ENCODE assay signal across 8 cellular contexts in the genomic region with DNA sequence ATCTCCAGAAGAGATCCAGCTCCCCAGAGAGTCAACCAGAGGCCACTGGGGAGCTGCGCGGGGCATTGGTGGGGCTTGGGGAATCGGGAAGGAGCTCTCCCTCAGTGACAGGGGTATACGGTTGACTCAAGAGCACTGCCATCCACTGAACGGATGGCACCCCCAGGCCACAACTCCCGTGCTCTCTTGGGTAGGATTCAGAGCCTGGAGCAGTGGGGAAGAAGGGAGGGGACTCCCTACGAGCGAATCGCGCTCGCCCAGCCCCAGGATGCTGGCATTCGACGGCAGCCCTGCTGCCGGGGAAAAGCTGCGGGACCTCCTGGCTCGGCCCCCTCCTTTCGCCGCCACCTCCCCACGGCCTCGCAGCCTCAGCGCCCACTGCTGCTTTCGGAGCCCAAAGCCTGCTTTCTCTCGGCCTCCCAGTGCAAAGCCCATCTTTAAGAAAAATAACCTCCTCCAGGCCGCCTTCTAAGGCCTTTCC.
DNase-seq lines count a peak whose midpoint lies in the region; ATAC-seq and TF ChIP-seq lines count a peak whose summit lies in the region.

No MANE protein-coding gene starts in this region.

- CTCF ChIA-PET in GM10248 (lab: Yijun Ruan, JAX), result interaction anchor here (1.3 to 1.5 kb wide), 2 partner anchors 41 to 115 kb away, joined by 3 to 4 read pairs; no protein-coding TSS in a partner anchor

- H3K27ac Mint-ChIP-seq in memory B cell, result no peak overlapping the region

- TF ChIP-seq CTCF in brain microvascular endothelial cell (IDR thresholded peaks at IDR 0.05; ENCODE audit: low read depth, low read length, missing control alignments) (no peak), GM10248 (IDR thresholded peaks at IDR 0.05; ENCODE audit: control extremely low read depth, extremely low read depth, low read depth, missing control alignments) (no peak)

- H3K27me3 Mint-ChIP-seq in memory B cell, result peaks cover 28% of the 10 kb centered on the region

- H3K36me3 ChIP-seq in brain microvascular endothelial cell (replicated peaks), result no peaks in the 10 kb centered on the region

- no peaks in the 10 kb centered on the region for H3K9me3 Mint-ChIP-seq in memory B cell

- peak overlapping the region; percentile 74 for H3K4me3 Mint-ChIP-seq in memory B cell

- peak overlapping the region; percentile 30 for H3K4me3 ChIP-seq in brain microvascular endothelial cell (ENCODE audit: low read depth, low read length)

- DNase-seq in NCI-H2171 (lab: John Stamatoyannopoulos, UW) (peak; percentile 41), NCI-H2171 treated with DMSO at 0.1 percent for 48 hours (lab: John Stamatoyannopoulos, UW) (no peak), brain microvascular endothelial cell (no peak), memory B cell (ENCODE audit: low spot score in 2 of 2) (no peak), substantia nigra (lab: John Stamatoyannopoulos, UW) (no peak), T-helper 9 cell (no peak), GM10248 (ENCODE audit: extremely low spot score) (no peak)

- H3K27ac ChIP-seq in brain microvascular endothelial cell (no peak overlapping the region), substantia nigra (ENCODE audit: low read depth, low read length, poor library complexity, severe bottlenecking) (peak overlapping the region; percentile 78)

- no peaks in the 10 kb centered on the region for H3K36me3 Mint-ChIP-seq in memory B cell

- no peak for ATAC-seq in memory B cell (ENCODE audit: low read depth)
- ATAC-seq in GM19035 (IDR thresholded peaks at IDR 0.05; ENCODE audit: unreplicated experiment), result no peak

- in situ Hi-C loops in brain microvascular endothelial cell (cut with HindIII; ENCODE audit: low pct_ligation_motif_present, low sequenced_read_pairs), result no loop called here

- H3K4me1 Mint-ChIP-seq in memory B cell, result peaks cover 21% of the 10 kb centered on the region

- POLR2A ChIA-PET in GM10248 (lab: Yijun Ruan, JAX), result no interaction called here

- H3K27me3 ChIP-seq in brain microvascular endothelial cell (replicated peaks), result peaks cover 4% of the 10 kb centered on the region
